In genomic region chr7:134420509-134421125, GRCh38 we compare ENCODE assay signal across 8 cellular contexts. TPM values are rescaled to one million over a fixed set of nuclear protein-coding genes. Genes with fewer than 3 reads are reported as not detected.
DNase-seq lines count a peak whose midpoint lies in the region; ATAC-seq and TF ChIP-seq lines count a peak whose summit lies in the region.

No MANE protein-coding gene starts in this region.

- no peaks in the 10 kb centered on the region for H3K27me3 ChIP-seq in Loucy (ENCODE audit: insufficient read depth, low read length, poor library complexity, severe bottlenecking)
- no peaks in the 10 kb centered on the region for H3K27me3 ChIP-seq in prostate gland (replicated peaks; ENCODE audit: insufficient read depth)
- H3K27me3 ChIP-seq in sigmoid colon = no peaks in the 10 kb centered on the region

- TF ChIP-seq POLR2A in prostate gland (IDR thresholded peaks at IDR 0.05) (no peak), sigmoid colon (IDR thresholded peaks at IDR 0.05) (no peak)

- peak; percentile 75 for TF ChIP-seq CTCF in Loucy (conservative IDR thresholded peaks at IDR 0.05; ENCODE audit: low read length)
- TF ChIP-seq CTCF in prostate gland (IDR thresholded peaks at IDR 0.05) = peak in 3 of 4 experiments; percentile 37 to 81 (median 61)
- peak in 2 of 4 experiments; percentile 51 to 52 for TF ChIP-seq CTCF in sigmoid colon (IDR thresholded peaks at IDR 0.05)

- H3K4me2 ChIP-seq in Loucy (ENCODE audit: low read depth, low read length, poor library complexity, severe bottlenecking) = no peak overlapping the region

- ATAC-seq in SK-N-SH treated with all-trans-retinoic acid at 6 μM for 48 hours (peak; percentile 91), HG03280 (IDR thresholded peaks at IDR 0.05; ENCODE audit: unreplicated experiment) (no peak)

- H3K9me2 ChIP-seq in Loucy (replicated peaks; ENCODE audit: low read depth, low read length) = no peaks in the 10 kb centered on the region

- H3K27ac ChIP-seq in prostate gland = no peak overlapping the region
- H3K27ac ChIP-seq in sigmoid colon = no peak overlapping the region

- peaks cover 6% of the 10 kb centered on the region for H3K4me1 ChIP-seq in Loucy (ENCODE audit: insufficient read depth, low read length, poor library complexity, severe bottlenecking)
- no peaks in the 10 kb centered on the region for H3K4me1 ChIP-seq in prostate gland (replicated peaks)
- peaks cover 0 to 4% (median 2%) of the 10 kb centered on the region in 4 donors for H3K4me1 ChIP-seq in sigmoid colon

- H3K9ac ChIP-seq in Loucy (ENCODE audit: low read depth, low read length, poor library complexity, severe bottlenecking) = no peak overlapping the region

- DNase-seq in DMS53 (lab: John Stamatoyannopoulos, UW) (peak; percentile 86), germinal center (ENCODE audit: low spot score) (peak; percentile 11), prostate gland (ENCODE audit: low spot score) (peak; percentile 42), sigmoid colon (no peak)
- no peak for DNase-seq in stimulated activated CD4-positive, alpha-beta T cell treated with anti-CD3 and anti-CD28 coated beads, Interleukin-4, amount 100 ng/mL, for 4 hours

- TF ChIP-seq EP300 in sigmoid colon (IDR thresholded peaks at IDR 0.05) = no peak

- intact Hi-C loops in prostate gland (cut with DNase I) = no loop called here
- intact Hi-C loops in sigmoid colon (cut with DNase I) = no loop called here

- no peak overlapping the region for H2AFZ ChIP-seq in Loucy (ENCODE audit: low read length)

- WGBS in prostate gland = 31% methylated on average over 5 of the region's 5 CpGs
- 27 to 54% methylated on average over 5 of the region's 5 CpGs for WGBS in sigmoid colon, 2 donors

- H3K79me2 ChIP-seq in Loucy (ENCODE audit: insufficient read depth, low read length) = no peaks in the 10 kb centered on the region

- H3K4me3 ChIP-seq in Loucy (ENCODE audit: low read length, poor library complexity, severe bottlenecking) = no peak overlapping the region
- H3K4me3 ChIP-seq in prostate gland = no peak overlapping the region
- H3K4me3 ChIP-seq in sigmoid colon = no peak overlapping the region

- no peaks in the 10 kb centered on the region for H3F3A ChIP-seq in Loucy (ENCODE audit: low read depth)

- H4K20me1 ChIP-seq in Loucy (ENCODE audit: insufficient read depth, low read length, poor library complexity, severe bottlenecking) = no peaks in the 10 kb centered on the region

- H3K36me3 ChIP-seq in Loucy (ENCODE audit: insufficient read depth, low read length) (no peaks in the 10 kb centered on the region), prostate gland (no peaks in the 10 kb centered on the region), sigmoid colon (no peaks in the 10 kb centered on the region)

- H3K9me3 ChIP-seq in Loucy (ENCODE audit: insufficient read depth, low read depth, low read length) = no peaks in the 10 kb centered on the region
- no peaks in the 10 kb centered on the region for H3K9me3 ChIP-seq in prostate gland
- H3K9me3 ChIP-seq in sigmoid colon = no peaks in the 10 kb centered on the region

TF ChIP-seq in SK-N-SH treated with all-trans-retinoic acid at 6 μM for 48 hours, 23 proteins besides CTCF, POLR2A, EP300 and RAD21:
- TF ChIP-seq ZNF70 (CRISPR knock-in tag; IDR thresholded peaks at IDR 0.05) = no peak
- no peak for TF ChIP-seq TOX (CRISPR knock-in tag; IDR thresholded peaks at IDR 0.05; ENCODE audit: borderline replicate concordance)
- no peak for TF ChIP-seq BACH2 (CRISPR knock-in tag; IDR thresholded peaks at IDR 0.05; ENCODE audit: borderline replicate concordance)
- no peak for TF ChIP-seq ZFP3 (CRISPR knock-in tag; IDR thresholded peaks at IDR 0.05)
- no peak for TF ChIP-seq PATZ1 (CRISPR knock-in tag; IDR thresholded peaks at IDR 0.05; ENCODE audit: borderline replicate concordance)
- no peak for TF ChIP-seq ZNF8 (CRISPR knock-in tag; IDR thresholded peaks at IDR 0.05)
- no peak for TF ChIP-seq ZFP30 (CRISPR knock-in tag; IDR thresholded peaks at IDR 0.05)
- TF ChIP-seq ISL1 (CRISPR knock-in tag; IDR thresholded peaks at IDR 0.05) = no peak
- no peak for TF ChIP-seq PPARA (CRISPR knock-in tag; IDR thresholded peaks at IDR 0.05; ENCODE audit: borderline replicate concordance)
- no peak for TF ChIP-seq CREB5 (CRISPR knock-in tag; IDR thresholded peaks at IDR 0.05; ENCODE audit: low read depth)
- no peak for TF ChIP-seq CSRNP3 (CRISPR knock-in tag; IDR thresholded peaks at IDR 0.05)
- TF ChIP-seq GLIS3 (CRISPR knock-in tag; IDR thresholded peaks at IDR 0.05) = no peak

RNA-seq across cellular contexts. Expression of gene AKR1B1, which starts 38.3 kb away (rescaled TPM):
- total RNA-seq in prostate gland (10 to 100 TPM; 30.5 to 75.0 TPM), sigmoid colon (10 to 100 TPM; 35.8 to 59.2 (median 50.0) TPM)
- 10 to 100 TPM; 40.3 to 50.5 (median 44.4) TPM for polyA plus RNA-seq in sigmoid colon

Comparison
In these comparisons a context has a peak if more than half of its experiments do, and no peak if none do; other contexts are left out.
1. DNase-seq: peak in DMS53 (single experiment), germinal center (single experiment) and prostate gland (single experiment); none in stimulated activated CD4-positive, alpha-beta T cell treated with anti-CD3 and anti-CD28 coated beads, Interleukin-4, amount 100 ng/mL, for 4 hours (0 of 2) and sigmoid colon (single experiment).